Comparison of ENCODE assay signal across 14 cellular contexts in genomic region chr16:31461201-31461920, GRCh38. TPM values are rescaled to one million over a fixed set of nuclear protein-coding genes. Genes with fewer than 3 reads are reported as not detected.
DNase-seq lines count a peak whose midpoint lies in the region; ATAC-seq and TF ChIP-seq lines count a peak whose summit lies in the region.
"Had no signal": no experiment of that assay in that cellular context is flagged by ENCODE, and none has a peak within 500 bp of the region (broad histone marks: within the 10 kb centered on the region; RNA-seq: fewer than 3 reads in every experiment).

No MANE protein-coding gene starts in this region.

- H3K27ac ChIP-seq in RWPE1 (peak overlapping the region; percentile 27; the same call in 1 of the 2 replicates), right atrium auricular region (no peak overlapping the region)
- H3K27ac ChIP-seq: suprapubic skin had no signal

- ATAC-seq in HG03139 (IDR thresholded peaks at IDR 0.05; ENCODE audit: unreplicated experiment), result no peak
- ATAC-seq: activated T-cell treated with anti-CD3 and anti-CD28 coated beads, Interleukin-2, amount 50 U/mL, for 72 hours; heart left ventricle had no signal

- H3K4me1 ChIP-seq in right atrium auricular region, result peaks cover 0 to 29% of the 10 kb centered on the region in 2 donors

- no peaks in the 10 kb centered on the region for H3K9me3 ChIP-seq in right atrium auricular region
- H3K9me3 ChIP-seq: heart left ventricle, suprapubic skin had no signal

- H3K9me3 Mint-ChIP-seq in T-helper 2 cell treated with Interferon-gamma antibody and Interleukin-4, amounts not matched to agents 5 μg/mL and 100 μg/mL, for 36 hours, result no peaks in the 10 kb centered on the region
- H3K9me3 Mint-ChIP-seq in endothelial cell (ENCODE audit: unreplicated experiment), result no peaks in the 10 kb centered on the region
- H3K9me3 Mint-ChIP-seq: activated T-cell treated with anti-CD3 and anti-CD28 coated beads, Interleukin-2, amount 50 U/mL, for 72 hours had no signal

- intact Hi-C loops in posterior vena cava (cut with DNase I), result no loop called here

- peaks cover 24% of the 10 kb centered on the region for H3K4me1 Mint-ChIP-seq in T-helper 2 cell treated with Interferon-gamma antibody and Interleukin-4, amounts not matched to agents 5 μg/mL and 100 μg/mL, for 36 hours (ENCODE audit: low read depth)
- peaks cover 12% of the 10 kb centered on the region for H3K4me1 Mint-ChIP-seq in endothelial cell (ENCODE audit: unreplicated experiment)

- H3K4me3 Mint-ChIP-seq in T-helper 2 cell treated with Interferon-gamma antibody and Interleukin-4, amounts not matched to agents 5 μg/mL and 100 μg/mL, for 36 hours, result peak overlapping the region; percentile 36
- peak overlapping the region; percentile 74 for H3K4me3 Mint-ChIP-seq in endothelial cell (ENCODE audit: unreplicated experiment)

- H3K36me3 ChIP-seq in right atrium auricular region, result peaks cover 41% of the 10 kb centered on the region

- POLR2A ChIA-PET in RWPE1 (lab: Yijun Ruan, JAX; ENCODE audit: low non-redundant PET), result no interaction called here

- peaks cover 29% of the 10 kb centered on the region for H3K36me3 Mint-ChIP-seq in T-helper 2 cell treated with Interferon-gamma antibody and Interleukin-4, amounts not matched to agents 5 μg/mL and 100 μg/mL, for 36 hours (ENCODE audit: low read depth)
- H3K36me3 Mint-ChIP-seq in endothelial cell (ENCODE audit: low read depth, unreplicated experiment), result peaks cover 12% of the 10 kb centered on the region

- no peak overlapping the region for H3K4me3 ChIP-seq in right atrium auricular region

- H3K27me3 Mint-ChIP-seq in T-helper 2 cell treated with Interferon-gamma antibody and Interleukin-4, amounts not matched to agents 5 μg/mL and 100 μg/mL, for 36 hours (ENCODE audit: low read depth), result no peaks in the 10 kb centered on the region
- peaks cover 30% of the 10 kb centered on the region for H3K27me3 Mint-ChIP-seq in endothelial cell (ENCODE audit: unreplicated experiment)

- no peak for DNase-seq in T-helper 2 cell treated with Interferon-gamma antibody and Interleukin-4, amounts not matched to agents 5 μg/mL and 100 μg/mL, for 36 hours (ENCODE audit: low spot score)
- DNase-seq in T-helper 2 cell (no peak), RWPE1 (ENCODE audit: low spot score) (no peak), endothelial cell (ENCODE audit: low spot score) (no peak), posterior vena cava (ENCODE audit: low spot score) (peak; percentile 69), right atrium auricular region (ENCODE audit: low spot score) (no peak), LoVo (ENCODE audit: low spot score) (no peak)
- DNase-seq: heart left ventricle, WERI-Rb-1 had no signal

- no peaks in the 10 kb centered on the region for H3K27me3 ChIP-seq in right atrium auricular region
- H3K27me3 ChIP-seq: heart left ventricle, suprapubic skin had no signal

- no peak for TF ChIP-seq CTCF in RWPE1 (conservative IDR thresholded peaks at IDR 0.05; ENCODE audit: low read depth)
- no peak for TF ChIP-seq CTCF in endothelial cell (IDR thresholded peaks at IDR 0.05; ENCODE audit: unreplicated experiment)
- no peak for TF ChIP-seq CTCF in right atrium auricular region (IDR thresholded peaks at IDR 0.05)

- CTCF ChIA-PET in RWPE1 (lab: Yijun Ruan, JAX), result interaction anchor here (1.1 to 1.4 kb wide), 2 partner anchors 11 to 27 kb away, joined by 3 to 6 read pairs; partner anchors contain the start of gene TGFB1I1

- H3K27ac Mint-ChIP-seq in T-helper 2 cell treated with Interferon-gamma antibody and Interleukin-4, amounts not matched to agents 5 μg/mL and 100 μg/mL, for 36 hours, result peak overlapping the region; percentile 92
- H3K27ac Mint-ChIP-seq in endothelial cell (ENCODE audit: unreplicated experiment), result peak overlapping the region; percentile 84

RNA-seq across cellular contexts. Expression of gene ARMC5, which starts 2.1 kb away (rescaled TPM):
- total RNA-seq in endothelial cell (ENCODE audit: unreplicated experiment), result 15.9 TPM
- 1 to 10 TPM; 6.4 to 8.3 TPM for total RNA-seq in posterior vena cava
- total RNA-seq in right atrium auricular region, result 1 to 10 TPM; 7.4 to 9.0 TPM

RNA-seq across cellular contexts. Expression of gene TGFB1I1, which starts 10.6 kb away (rescaled TPM):
- 42.5 TPM for total RNA-seq in endothelial cell (ENCODE audit: unreplicated experiment)
- 100 to 1,000 TPM; 232 to 239 TPM for total RNA-seq in posterior vena cava
- total RNA-seq in right atrium auricular region, result 10 to 100 TPM; 23.4 to 84.7 TPM

RNA-seq across cellular contexts. Expression of gene ZNF843, which starts 18.8 kb away (rescaled TPM):
- 2.5 TPM for total RNA-seq in endothelial cell (ENCODE audit: unreplicated experiment)
- total RNA-seq in posterior vena cava, result 1 to 10 TPM; 1.0 to 1.9 TPM
- 1 to 10 TPM; 3.4 to 4.6 TPM for total RNA-seq in right atrium auricular region

RNA-seq across cellular contexts. Expression of gene SLC5A2, which starts 21.6 kb away (rescaled TPM):
- total RNA-seq in endothelial cell (ENCODE audit: unreplicated experiment) (not detected), posterior vena cava (under 1 TPM in 1 of 2 donors, not detected in 1; 0.33 TPM), right atrium auricular region (not detected)
- total RNA-seq: activated T-cell treated with anti-CD3 and anti-CD28 coated beads, Interleukin-2, amount 50 U/mL, for 72 hours; heart left ventricle had no signal

RNA-seq across cellular contexts. Expression of gene COX6A2, which starts 33.2 kb away (rescaled TPM):
- total RNA-seq in endothelial cell (ENCODE audit: unreplicated experiment), result not detected
- 1 to 10 TPM; 1.1 to 1.5 TPM for total RNA-seq in posterior vena cava
- 100 to 1,000 TPM; 515 to 564 TPM for total RNA-seq in right atrium auricular region
- total RNA-seq: activated T-cell treated with anti-CD3 and anti-CD28 coated beads, Interleukin-2, amount 50 U/mL, for 72 hours; bronchial epithelial cell; H1; suprapubic skin had no signal
